Comparison of ENCODE assay signal across 1 cellular context in the genomic region with DNA sequence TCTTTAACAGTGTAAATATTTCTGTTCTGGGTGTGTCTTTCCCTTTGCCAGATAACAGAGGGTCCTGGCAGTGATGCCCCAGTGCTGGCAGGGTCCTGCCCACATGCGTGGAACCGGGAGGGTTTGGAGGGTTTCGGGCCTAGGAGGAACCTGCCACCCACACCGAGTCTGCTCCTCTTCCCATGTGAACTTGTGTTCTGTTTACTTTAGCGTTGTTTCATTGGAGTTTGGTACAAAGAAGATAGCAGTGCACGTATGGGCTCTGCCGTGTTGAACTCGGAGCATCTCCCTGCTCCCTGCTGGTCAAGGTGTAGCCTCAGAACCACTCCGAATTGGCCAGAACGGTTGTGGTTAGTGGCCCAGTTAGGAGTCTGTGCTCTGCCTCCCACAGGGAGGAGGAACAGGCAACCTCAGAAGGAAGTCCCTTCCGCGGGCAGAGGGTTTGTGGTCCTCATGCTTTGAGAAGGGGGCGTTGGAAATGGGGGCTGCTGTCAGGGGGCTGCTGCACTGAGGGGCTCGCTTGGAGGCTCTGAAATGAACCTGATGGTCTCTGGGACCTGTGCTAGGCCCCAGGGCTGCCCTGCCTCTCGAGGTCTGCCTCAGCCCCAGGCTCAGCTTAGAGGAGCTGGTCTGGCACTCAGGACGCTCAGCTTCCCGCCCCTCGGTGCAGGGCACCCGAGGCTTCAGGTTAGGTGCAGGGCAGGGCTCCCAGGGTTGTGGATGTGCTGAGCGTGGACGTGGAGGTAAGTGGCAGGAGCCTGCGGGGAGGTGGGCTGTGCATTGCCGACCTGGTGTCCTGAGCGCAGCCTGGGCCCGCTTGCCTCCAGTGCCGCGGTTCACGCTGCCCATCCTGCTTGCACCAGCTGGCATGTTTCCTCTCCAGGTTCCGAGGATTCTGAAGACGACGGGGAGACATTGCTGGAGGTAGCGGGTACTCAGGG.
TF ChIP-seq lines count a peak whose summit lies in the region.

No MANE protein-coding gene starts in this region.

TF ChIP-seq in GM12878, 131 proteins besides CTCF, POLR2A, EP300 and RAD21:
- TF ChIP-seq POLR2AphosphoS5 (IDR thresholded peaks at IDR 0.05; ENCODE audit: low read length) (0 out of 2 replicates have a peak, but pooled peaks have one; percentile 1), HCFC1 (IDR thresholded peaks at IDR 0.05; ENCODE audit: low read length) (no peak)
